In the genomic region with DNA sequence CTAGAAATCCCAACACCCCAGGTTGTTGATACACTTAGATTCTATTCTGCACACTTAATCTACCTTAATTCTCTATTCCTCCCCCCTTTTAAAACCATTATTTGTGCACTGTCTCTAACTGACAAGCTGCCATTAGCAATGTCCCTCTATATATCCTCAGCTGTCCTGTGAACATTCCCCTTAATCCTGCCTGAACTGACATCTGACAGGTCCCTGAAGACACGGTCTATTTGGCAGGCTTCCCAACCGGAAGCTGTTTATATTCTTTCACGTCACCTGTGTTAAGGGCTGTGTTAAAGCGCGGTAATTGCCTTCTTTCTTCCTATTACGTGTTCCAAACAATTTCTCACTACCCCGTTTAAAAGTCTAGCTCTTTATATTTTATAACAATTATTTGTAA, we compare ENCODE assay signal across 16 cellular contexts.
DNase-seq lines count a peak whose midpoint lies in the region; TF ChIP-seq lines count a peak whose summit lies in the region.
"Had no signal": no experiment of that assay in that cellular context is flagged by ENCODE, and none has a peak within 500 bp of the region (broad histone marks: within the 10 kb centered on the region; RNA-seq: fewer than 3 reads in every experiment).

No MANE protein-coding gene starts in this region.

- H3K4me3 ChIP-seq in SJCRH30 (peak overlapping the region; percentile 19; the same call in 1 of the 2 replicates), hepatocyte (no peak overlapping the region)
- H3K4me3 ChIP-seq: gastrocnemius medialis had no signal

- no peaks in the 10 kb centered on the region for H3K79me2 ChIP-seq in hepatocyte

- H4K20me1 ChIP-seq in hepatocyte (ENCODE audit: insufficient read depth, poor library complexity, severe bottlenecking): no peaks in the 10 kb centered on the region

- no peaks in the 10 kb centered on the region for H3K9me2 ChIP-seq in hepatocyte (replicated peaks; ENCODE audit: insufficient read depth)

- DNase-seq in COR-L47 (lab: John Stamatoyannopoulos, UW) (peak; percentile 80), NCI-H1417 treated with DMSO at 0.1 percent for 48 hours (lab: John Stamatoyannopoulos, UW) (peak; percentile 82), NCI-H345 treated with DMSO at 0.1 percent for 48 hours (lab: John Stamatoyannopoulos, UW; ENCODE audit: unreplicated experiment) (peak; percentile 93), SJCRH30 (peak; percentile 40 to 68), ACHN (no peak), posterior cingulate gyrus (no peak), hepatocyte (ENCODE audit: low spot score) (no peak)
- DNase-seq in stimulated activated CD4-positive, alpha-beta T cell treated with anti-CD3 and anti-CD28 coated beads, Interleukin-2, amount 100 ng/mL, for 48 hours: no peak
- DNase-seq: activated CD4-positive, alpha-beta T cell treated with anti-CD3 and anti-CD28 coated beads, Interleukin-2, amount 10 ng/mL, durations not matched to agents 7 days and 5 days; CD4-positive, CD25-positive, alpha-beta regulatory T cell; gastrocnemius medialis; Karpas-422; left ventricle myocardium superior; NCI-H187 treated with DMSO at 0.1 percent for 48 hours; stimulated activated CD4-positive, alpha-beta T cell treated with anti-CD3 and anti-CD28 coated beads, Interleukin-2, amount 100 ng/mL, for 24 hours; substantia nigra had no signal

- no peak for TF ChIP-seq CTCF in hepatocyte (IDR thresholded peaks at IDR 0.05; ENCODE audit: poor library complexity)

- H3K9me3 ChIP-seq in SJCRH30 (replicated peaks): no peaks in the 10 kb centered on the region
- H3K9me3 ChIP-seq in hepatocyte (ENCODE audit: low read depth): no peaks in the 10 kb centered on the region
- H3K9me3 ChIP-seq: gastrocnemius medialis had no signal

- 76% methylated on average over 7 of the region's 7 CpGs for WGBS in hepatocyte (ENCODE audit: low lambda C conversion rate, missing lambda C conversion rate)

- H3K4me1 ChIP-seq in SJCRH30: no peaks in the 10 kb centered on the region
- H3K4me1 ChIP-seq in hepatocyte (ENCODE audit: insufficient read depth): no peaks in the 10 kb centered on the region
- H3K4me1 ChIP-seq: gastrocnemius medialis had no signal

- in situ Hi-C loops in ACHN (cut with HindIII; ENCODE audit: low pct_ligation_motif_present, low pct_unique_long_range_greater_than_20kb, low sequenced_read_pairs): no loop called here

- H3K36me3 ChIP-seq in SJCRH30 (no peaks in the 10 kb centered on the region), hepatocyte (replicated peaks; ENCODE audit: insufficient read depth, low read depth) (no peaks in the 10 kb centered on the region)
- H3K36me3 ChIP-seq: gastrocnemius medialis had no signal

- H3K27ac ChIP-seq in SJCRH30: no peak overlapping the region
- H3K27ac ChIP-seq in hepatocyte: no peak overlapping the region
- H3K27ac ChIP-seq: gastrocnemius medialis had no signal

- intact Hi-C loops in posterior cingulate gyrus (cut with DNase I): no loop called here

- no peak overlapping the region for H2AFZ ChIP-seq in hepatocyte

- H3K27me3 ChIP-seq in SJCRH30: no peaks in the 10 kb centered on the region
- no peaks in the 10 kb centered on the region for H3K27me3 ChIP-seq in hepatocyte
- H3K27me3 ChIP-seq: gastrocnemius medialis had no signal

- H3K4me2 ChIP-seq in hepatocyte: no peak overlapping the region

Comparison
In these comparisons a context has a peak if more than half of its experiments do, and no peak if none do; other contexts are left out.
1. DNase-seq: peak in COR-L47 (single experiment), NCI-H1417 treated with DMSO at 0.1 percent for 48 hours (single experiment), NCI-H345 treated with DMSO at 0.1 percent for 48 hours (single experiment) and SJCRH30 (2 of 2); none in ACHN (single experiment), posterior cingulate gyrus (0 of 10), hepatocyte (single experiment) and stimulated activated CD4-positive, alpha-beta T cell treated with anti-CD3 and anti-CD28 coated beads, Interleukin-2, amount 100 ng/mL, for 48 hours (0 of 2).